1 cellular context compared by ENCODE assay signal in genomic region chr16:9122969-9123368, GRCh38.
TF ChIP-seq lines count a peak whose summit lies in the region.

No MANE protein-coding gene starts in this region.

TF ChIP-seq in GM23338, 12 proteins besides CTCF, POLR2A, EP300 and RAD21 (continued from another document):
- TF ChIP-seq, protein P1, sequence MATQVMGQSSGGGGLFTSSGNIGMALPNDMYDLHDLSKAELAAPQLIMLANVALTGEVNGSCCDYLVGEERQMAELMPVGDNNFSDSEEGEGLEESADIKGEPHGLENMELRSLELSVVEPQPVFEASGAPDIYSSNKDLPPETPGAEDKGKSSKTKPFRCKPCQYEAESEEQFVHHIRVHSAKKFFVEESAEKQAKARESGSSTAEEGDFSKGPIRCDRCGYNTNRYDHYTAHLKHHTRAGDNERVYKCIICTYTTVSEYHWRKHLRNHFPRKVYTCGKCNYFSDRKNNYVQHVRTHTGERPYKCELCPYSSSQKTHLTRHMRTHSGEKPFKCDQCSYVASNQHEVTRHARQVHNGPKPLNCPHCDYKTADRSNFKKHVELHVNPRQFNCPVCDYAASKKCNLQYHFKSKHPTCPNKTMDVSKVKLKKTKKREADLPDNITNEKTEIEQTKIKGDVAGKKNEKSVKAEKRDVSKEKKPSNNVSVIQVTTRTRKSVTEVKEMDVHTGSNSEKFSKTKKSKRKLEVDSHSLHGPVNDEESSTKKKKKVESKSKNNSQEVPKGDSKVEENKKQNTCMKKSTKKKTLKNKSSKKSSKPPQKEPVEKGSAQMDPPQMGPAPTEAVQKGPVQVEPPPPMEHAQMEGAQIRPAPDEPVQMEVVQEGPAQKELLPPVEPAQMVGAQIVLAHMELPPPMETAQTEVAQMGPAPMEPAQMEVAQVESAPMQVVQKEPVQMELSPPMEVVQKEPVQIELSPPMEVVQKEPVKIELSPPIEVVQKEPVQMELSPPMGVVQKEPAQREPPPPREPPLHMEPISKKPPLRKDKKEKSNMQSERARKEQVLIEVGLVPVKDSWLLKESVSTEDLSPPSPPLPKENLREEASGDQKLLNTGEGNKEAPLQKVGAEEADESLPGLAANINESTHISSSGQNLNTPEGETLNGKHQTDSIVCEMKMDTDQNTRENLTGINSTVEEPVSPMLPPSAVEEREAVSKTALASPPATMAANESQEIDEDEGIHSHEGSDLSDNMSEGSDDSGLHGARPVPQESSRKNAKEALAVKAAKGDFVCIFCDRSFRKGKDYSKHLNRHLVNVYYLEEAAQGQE (IDR thresholded peaks at IDR 0.05; ENCODE audit: unreplicated experiment), result no peak
